ENCODE assay signal across 18 cellular contexts in the genomic region with DNA sequence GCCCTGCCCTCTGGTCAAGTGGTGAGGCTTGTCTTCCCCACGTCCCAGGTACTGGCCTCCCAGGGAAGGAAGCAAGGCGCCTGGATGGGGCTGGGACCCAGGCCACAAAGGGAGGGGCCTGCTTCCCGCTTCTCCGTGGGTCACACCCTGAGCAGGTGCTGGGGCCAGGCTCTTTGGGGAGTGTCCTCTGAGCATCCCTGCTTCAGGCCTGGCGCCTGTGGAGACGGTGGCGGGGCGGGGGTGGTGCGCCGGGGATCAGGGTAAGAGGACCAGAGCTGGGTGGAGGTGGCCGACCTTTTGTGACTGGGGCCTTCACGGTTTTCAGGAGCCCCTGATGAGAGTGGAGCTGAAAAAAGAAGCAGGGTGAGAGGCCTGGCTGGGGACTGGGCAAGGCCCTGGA. TPM values are rescaled to one million over a fixed set of nuclear protein-coding genes. Genes with fewer than 3 reads are reported as not detected.
DNase-seq lines count a peak whose midpoint lies in the region; ATAC-seq, FAIRE-seq and TF ChIP-seq lines count a peak whose summit lies in the region.
"Had no signal": no experiment of that assay in that cellular context is flagged by ENCODE, and none has a peak within 500 bp of the region (broad histone marks: within the 10 kb centered on the region; RNA-seq: fewer than 3 reads in every experiment).

No MANE protein-coding gene starts in this region.

- intact Hi-C loops in mucosa of descending colon (cut with DNase I, micrococcal nuclease) = no loop called here

- H3K27ac Mint-ChIP-seq in T-helper 17 cell = peak overlapping the region; percentile 57
- H3K27ac Mint-ChIP-seq: HFFc6 had no signal

- no peak overlapping the region for H3K4me3 Mint-ChIP-seq in T-helper 17 cell
- H3K4me3 Mint-ChIP-seq: CD14-positive monocyte, HFFc6 had no signal

- H3K4me3 ChIP-seq in BLaER1 treated with 17β-estradiol and CSF1 and Interleukin-3, amounts not matched to agents 10 nM and 100 nM = no peak overlapping the region
- H3K4me3 ChIP-seq in mucosa of descending colon = no peak overlapping the region

- no peak for TF ChIP-seq CTCF in mucosa of descending colon (IDR thresholded peaks at IDR 0.05)

- H3K27ac ChIP-seq in BLaER1 treated with 17β-estradiol and CSF1 and Interleukin-3, amounts not matched to agents 10 nM and 100 nM = no peak overlapping the region

- FAIRE-seq in RCC 7860 (lab: Jason Lieb, UNC) = no peak

- H3K36me3 ChIP-seq in BLaER1 treated with 17β-estradiol and CSF1 and Interleukin-3, amounts not matched to agents 10 nM and 100 nM = peaks cover 12 to 55% (median 29%) of the 10 kb centered on the region in 11 experiments; a peak in 19 of 22 replicates
- no peaks in the 10 kb centered on the region for H3K36me3 ChIP-seq in mucosa of descending colon (ENCODE audit: low read depth)

- ATAC-seq in T-helper 17 cell = no peak
- peak; percentile 20 for ATAC-seq in mucosa of descending colon
- ATAC-seq in HG03520 (IDR thresholded peaks at IDR 0.05; ENCODE audit: unreplicated experiment) = no peak

- H3K27me3 ChIP-seq in BLaER1 treated with 17β-estradiol and CSF1 and Interleukin-3, amounts not matched to agents 10 nM and 100 nM = no peaks in the 10 kb centered on the region

- H3K9me3 ChIP-seq in BLaER1 treated with 17β-estradiol and CSF1 and Interleukin-3, amounts not matched to agents 10 nM and 100 nM (replicated peaks in 1 of 11) = no peaks in the 10 kb centered on the region
- H3K9me3 ChIP-seq in T-helper 17 cell (ENCODE audit: control insufficient read depth, low read length, poor library complexity, severe bottlenecking) (no peaks in the 10 kb centered on the region), mucosa of descending colon (no peaks in the 10 kb centered on the region)

- DNase-seq in NCI-H2029 (lab: John Stamatoyannopoulos, UW) (peak; percentile 46), NCI-H2029 treated with DMSO at 0.1 percent for 48 hours (lab: John Stamatoyannopoulos, UW) (no peak), T-helper 17 cell (no peak), mucosa of descending colon (no peak), RCC 7860 (ENCODE audit: low spot score) (no peak)
- DNase-seq: 8988T, AML-193, H7, HFFc6, KG1, NCI-H1092, NCI-H146, NCI-H2081, NCI-H82, Right ventricle myocardium superior had no signal

- peaks cover under 1% of the 10 kb centered on the region for H3K36me3 Mint-ChIP-seq in T-helper 17 cell (ENCODE audit: low read depth)

- H3K9ac ChIP-seq in BLaER1 treated with 17β-estradiol and CSF1 and Interleukin-3, amounts not matched to agents 10 nM and 100 nM = peak overlapping the region in 2 of 11 experiments; percentile 47 to 52; a peak in 2 of 22 replicates

- peaks cover 9 to 61% (median 50%) of the 10 kb centered on the region in 10 experiments; a peak in 18 of 20 replicates for H3K4me1 ChIP-seq in BLaER1 treated with 17β-estradiol and CSF1 and Interleukin-3, amounts not matched to agents 10 nM and 100 nM
- peaks cover 9% of the 10 kb centered on the region for H3K4me1 ChIP-seq in mucosa of descending colon (ENCODE audit: low read depth)

- no peaks in the 10 kb centered on the region for H3K27me3 Mint-ChIP-seq in T-helper 17 cell

- H4K20me1 ChIP-seq in BLaER1 treated with 17β-estradiol and CSF1 and Interleukin-3, amounts not matched to agents 10 nM and 100 nM = peaks cover 0 to 58% (median 0%) of the 10 kb centered on the region in 11 experiments; a peak in 7 of 22 replicates

- H3K4me1 Mint-ChIP-seq in T-helper 17 cell = peaks cover under 1% of the 10 kb centered on the region
- H3K4me1 Mint-ChIP-seq: CD14-positive monocyte had no signal

- peak overlapping the region in 6 of 11 experiments; percentile 59 to 73 (median 68); a peak in 9 of 22 replicates for H3K4me2 ChIP-seq in BLaER1 treated with 17β-estradiol and CSF1 and Interleukin-3, amounts not matched to agents 10 nM and 100 nM

RNA-seq across cellular contexts. Expression of gene PLA2G4B, which starts 3.6 kb away (rescaled TPM):
- 10 to 100 TPM; 23.1 to 34.8 TPM for total RNA-seq in T-helper 17 cell
- 1 to 10 TPM; 5.2 to 9.7 (median 6.4) TPM for total RNA-seq in mucosa of descending colon

RNA-seq across cellular contexts. Expression of gene JMJD7, which starts 14.3 kb away (rescaled TPM):
- total RNA-seq in T-helper 17 cell = 10 to 100 TPM; 26.7 to 35.6 TPM
- total RNA-seq in mucosa of descending colon = 10 to 100 TPM in 2 of 3 donors, 1 to 10 TPM in 1; 9.8 to 15.2 (median 10.8) TPM

RNA-seq across cellular contexts. Expression of gene SPTBN5, which starts 51.6 kb away (rescaled TPM):
- total RNA-seq in T-helper 17 cell (1 to 10 TPM; 1.9 to 2.2 TPM), mucosa of descending colon (1 to 10 TPM in 1 of 3 donors, under 1 TPM in 2; 0.36 to 2.2 (median 0.87) TPM)
